ENCODE assay signal across 8 cellular contexts in the genomic region with DNA sequence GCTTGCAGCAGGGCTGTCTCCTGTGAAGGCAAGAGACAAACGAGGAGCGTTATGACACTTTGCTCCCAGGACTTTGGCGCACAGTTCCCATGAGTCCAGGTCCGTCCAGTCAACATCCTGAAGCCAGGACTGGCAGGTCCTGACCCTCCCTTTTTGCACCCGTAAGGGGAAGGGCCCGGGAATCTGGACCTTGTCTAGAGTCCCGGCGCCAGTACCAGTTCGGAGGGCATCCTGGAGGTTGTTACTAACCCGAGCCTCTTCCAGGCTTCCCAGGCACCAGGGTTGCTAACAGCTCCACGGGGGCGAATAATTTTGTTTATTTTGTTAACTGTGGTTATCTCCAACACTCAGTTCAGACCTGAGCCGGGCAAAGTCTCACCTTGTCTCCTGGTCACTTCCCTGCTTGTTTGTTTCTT. TPM values are rescaled to one million over a fixed set of nuclear protein-coding genes. Genes with fewer than 3 reads are reported as not detected.
DNase-seq lines count a peak whose midpoint lies in the region; FAIRE-seq and TF ChIP-seq lines count a peak whose summit lies in the region.

No MANE protein-coding gene starts in this region.

- H3K36me3 Mint-ChIP-seq in Calu3 (ENCODE audit: insufficient read depth, unreplicated experiment), result peaks cover 46% of the 10 kb centered on the region

- H4K20me1 ChIP-seq in OCI-LY1 (ENCODE audit: insufficient read depth, low read length), result no peaks in the 10 kb centered on the region

- CTCF ChIA-PET in Calu3 (lab: Charles Lee), result interaction anchor here (0.6 to 1.6 kb wide), 19 partner anchors 10 to 379 kb away, joined by 3 to 22 read pairs (median 7); partner anchors contain the start of genes ALG14 and TLCD4

- peak overlapping the region; percentile 97 for H3K4me3 ChIP-seq in OCI-LY1 (ENCODE audit: low read depth, low read length, poor library complexity, severe bottlenecking)
- peak overlapping the region; percentile 89 for H3K4me3 ChIP-seq in ectodermal cell (ENCODE audit: insufficient read depth, low read depth, low read length)
- peak overlapping the region; percentile 74 for H3K4me3 ChIP-seq in mesodermal cell (ENCODE audit: extremely low read depth, insufficient read depth, low read length, poor library complexity, severe bottlenecking)

- peak overlapping the region; percentile 68 for H3K9ac ChIP-seq in OCI-LY1 (ENCODE audit: low read length)

- intact Hi-C loops in Calu3 (cut with micrococcal nuclease; ENCODE audit: unreplicated experiment), result loop anchor here (2.0 to 10.0 kb wide), 4 partner anchors 36 to 379 kb away; partner anchors contain the start of genes ALG14 and TLCD4

- no peaks in the 10 kb centered on the region for H3K9me3 ChIP-seq in OCI-LY1 (ENCODE audit: low read length)
- no peaks in the 10 kb centered on the region for H3K9me3 ChIP-seq in ectodermal cell (ENCODE audit: control insufficient read depth, low read length)
- no peaks in the 10 kb centered on the region for H3K9me3 ChIP-seq in mesodermal cell (ENCODE audit: control insufficient read depth, low read length)

- peak overlapping the region; percentile 91 for H3K27ac Mint-ChIP-seq in Calu3 (ENCODE audit: unreplicated experiment)

- no peaks in the 10 kb centered on the region for H3K27me3 Mint-ChIP-seq in Calu3 (ENCODE audit: unreplicated experiment)

- H3K4me1 ChIP-seq in OCI-LY1 (ENCODE audit: insufficient read depth, low read length, severe bottlenecking), result peaks cover 10% of the 10 kb centered on the region
- peaks cover 10% of the 10 kb centered on the region for H3K4me1 ChIP-seq in ectodermal cell (ENCODE audit: control insufficient read depth, insufficient read depth, low read length)
- peaks cover 17% of the 10 kb centered on the region for H3K4me1 ChIP-seq in mesodermal cell (ENCODE audit: control insufficient read depth, insufficient read depth, low read length, poor library complexity, severe bottlenecking)

- WGBS in ectodermal cell, 2 experiments, result 33 to 36% methylated on average over 13 of the region's 13 CpGs
- WGBS in mesodermal cell (ENCODE audit: insufficient coverage in 2 of 2), 2 experiments, result 45 to 61% methylated on average over 11 to 13 of the region's 13 CpGs

- DNase-seq in Calu3 (peak; percentile 30), urothelium cell line (ENCODE audit: low spot score) (peak; percentile 32), NCI-H1417 treated with DMSO at 0.1 percent for 48 hours (lab: John Stamatoyannopoulos, UW) (no peak)
- no peak for DNase-seq in stimulated activated CD4-positive, alpha-beta T cell treated with anti-CD3 and anti-CD28 coated beads, Interleukin-4, amount 100 ng/mL, for 4 hours
- no peak for DNase-seq in stimulated activated naive CD4-positive, alpha-beta T cell (lab: John Stamatoyannopoulos, UW)

- H3K4me3 Mint-ChIP-seq in Calu3 (ENCODE audit: low read depth, unreplicated experiment), result peak overlapping the region; percentile 91

- no TSS peak for BruUV-seq in Calu3 (replicated peaks; lab: Mats Ljungman, UMichigan)

- H3K4me1 Mint-ChIP-seq in Calu3 (ENCODE audit: low read depth, unreplicated experiment), result peaks cover 55% of the 10 kb centered on the region

- no peak for FAIRE-seq in urothelium cell line (lab: Jason Lieb, UNC)

- TF ChIP-seq CTCF in Calu3 (IDR thresholded peaks at IDR 0.05; ENCODE audit: unreplicated experiment) (no peak), OCI-LY1 (IDR thresholded peaks at IDR 0.05; ENCODE audit: low read length) (no peak)

- no peak overlapping the region for H3K27ac ChIP-seq in OCI-LY1 (ENCODE audit: low read depth, low read length, poor library complexity, severe bottlenecking)
- H3K27ac ChIP-seq in ectodermal cell (ENCODE audit: insufficient read depth, low read depth, low read length, poor library complexity, severe bottlenecking), result no peak overlapping the region
- H3K27ac ChIP-seq in mesodermal cell (ENCODE audit: low read depth, low read length, severe bottlenecking), result peak overlapping the region; percentile 78

- H3K36me3 ChIP-seq in OCI-LY1 (ENCODE audit: insufficient read depth, low read length) (peaks cover 8% of the 10 kb centered on the region; the same call in 1 of the 2 replicates), ectodermal cell (ENCODE audit: control insufficient read depth, insufficient read depth, low read length) (no peaks in the 10 kb centered on the region), mesodermal cell (ENCODE audit: control insufficient read depth, insufficient read depth, low read length) (peaks cover 9% of the 10 kb centered on the region)

- H3F3A ChIP-seq in OCI-LY1 (ENCODE audit: insufficient read depth, low read length), result no peaks in the 10 kb centered on the region

- no peaks in the 10 kb centered on the region for H3K27me3 ChIP-seq in OCI-LY1 (ENCODE audit: insufficient read depth, low read length)
- H3K27me3 ChIP-seq in ectodermal cell (ENCODE audit: control insufficient read depth, insufficient read depth, low read length, poor library complexity, severe bottlenecking), result no peaks in the 10 kb centered on the region

- no peaks in the 10 kb centered on the region for H3K9me3 Mint-ChIP-seq in Calu3 (ENCODE audit: low read depth, unreplicated experiment)

- 0 out of 2 replicates have a peak, but pooled peaks cover 2% of the 10 kb centered on the region for H3K79me2 ChIP-seq in OCI-LY1 (ENCODE audit: insufficient read depth, low read length)

- peak overlapping the region; percentile 99 for H2AFZ ChIP-seq in OCI-LY1 (ENCODE audit: low read length)

- peak overlapping the region; percentile 74 for H3K4me2 ChIP-seq in OCI-LY1 (ENCODE audit: low read length)

- no peaks in the 10 kb centered on the region for H3K9me2 ChIP-seq in OCI-LY1 (ENCODE audit: low read depth, low read length)

RNA-seq across cellular contexts. Expression of gene RWDD3, which starts 0.7 kb away (rescaled TPM):
- total RNA-seq in Calu3 (2022), result 23.3 and 25.2 TPM in 2 replicates
- 26.3 TPM for polyA plus RNA-seq in ectodermal cell (2013, experiment 1 of 4)
- 26.0 TPM for polyA plus RNA-seq in ectodermal cell (2013, experiment 2 of 4)
- polyA plus RNA-seq in ectodermal cell (2013, experiment 3 of 4), result 20.7 TPM
- 22.5 TPM for polyA plus RNA-seq in ectodermal cell (2013, experiment 4 of 4)
- polyA plus RNA-seq in mesodermal cell (2013, experiment 1 of 2), result 19.8 TPM
- 20.0 TPM for polyA plus RNA-seq in mesodermal cell (2013, experiment 2 of 2)

Comparison
In these comparisons a context has a peak if more than half of its experiments do, and no peak if none do; other contexts are left out.
1. DNase-seq: peak in Calu3 (single experiment) and urothelium cell line (single experiment); none in NCI-H1417 treated with DMSO at 0.1 percent for 48 hours (single experiment), stimulated activated CD4-positive, alpha-beta T cell treated with anti-CD3 and anti-CD28 coated beads, Interleukin-4, amount 100 ng/mL, for 4 hours (0 of 2) and stimulated activated naive CD4-positive, alpha-beta T cell (0 of 6).
2. Peak in every context shown above with its lines, with median percentiles within 50 percentile points of each other: H3K4me3 ChIP-seq.